1 cellular context compared by ENCODE assay signal in genomic region chr19:50557009-50557613, GRCh38.
TF ChIP-seq lines count a peak whose summit lies in the region.

No MANE protein-coding gene starts in this region.

TF ChIP-seq in K562, 482 proteins besides CTCF, POLR2A, EP300 and RAD21:
- TF ChIP-seq RBM34 (IDR thresholded peaks at IDR 0.05; ENCODE audit: borderline replicate concordance, insufficient read depth, low read length) (no peak), HDAC2 (IDR thresholded peaks at IDR 0.05) (no peak), GABPB2 (CRISPR knock-in tag; conservative IDR thresholded peaks at IDR 0.05) (no peak), NFIC (IDR thresholded peaks at IDR 0.05) (peak; percentile 68), BRD9 (IDR thresholded peaks at IDR 0.05; ENCODE audit: low read depth, partially characterized antibody) (no peak), IRF1 (CRISPR knock-in tag; IDR thresholded peaks at IDR 0.05; ENCODE audit: borderline replicate concordance) (no peak), ELK1 (CRISPR knock-in tag; IDR thresholded peaks at IDR 0.05) (no peak), ZFP36 (IDR thresholded peaks at IDR 0.05; ENCODE audit: low read depth, low read length, partially characterized antibody) (peak; percentile 26), EGR1 (conservative IDR thresholded peaks at IDR 0.05) (peak; percentile 65; the same call in 1 of the 2 replicates), MAZ (CRISPR knock-in tag; conservative IDR thresholded peaks at IDR 0.05 in 1 of 2, IDR thresholded peaks at IDR 0.05 in 1 of 2) (no peak), STAT5B (CRISPR knock-in tag; IDR thresholded peaks at IDR 0.05) (no peak), MXD1 (CRISPR knock-in tag; IDR thresholded peaks at IDR 0.05; ENCODE audit: borderline replicate concordance, poor library complexity, severe bottlenecking) (no peak)
